8 cellular contexts compared by ENCODE assay signal in genomic region chr5:134224905-134225779, GRCh38. TPM values are rescaled to one million over a fixed set of nuclear protein-coding genes. Genes with fewer than 3 reads are reported as not detected.
DNase-seq lines count a peak whose midpoint lies in the region; ATAC-seq and TF ChIP-seq lines count a peak whose summit lies in the region.

No MANE protein-coding gene starts in this region.

- in situ Hi-C loops in IMR-90 (cut with MboI; ENCODE audit: low sequenced_read_pairs) = no loop called here

- peak overlapping the region; percentile 71 for H3K18ac ChIP-seq in IMR-90 (ENCODE audit: low read depth, low read length)

- peak overlapping the region; percentile 72 to 89 for H4K8ac ChIP-seq in IMR-90 (ENCODE audit: low read depth in 2 of 2, low read length in 2 of 2)

- H4K5ac ChIP-seq in IMR-90 (ENCODE audit: low read depth, low read length) = peak overlapping the region; percentile 66

- CTCF ChIA-PET in IMR-90 (lab: Yijun Ruan, JAX) = interaction anchor here (0.6 to 1.4 kb wide), 5 partner anchors 10 to 48 kb away, joined by 3 to 4 read pairs (median 3); no protein-coding TSS in a partner anchor

- H3K4me2 ChIP-seq in DOHH2 (ENCODE audit: low read length) = peak overlapping the region; percentile 83
- peak overlapping the region; percentile 70 for H3K4me2 ChIP-seq in IMR-90 (ENCODE audit: low read depth, low read length)

- H3K79me2 ChIP-seq in DOHH2 (ENCODE audit: control insufficient read depth, low read length) = peaks cover 69% of the 10 kb centered on the region

- H2AK9ac ChIP-seq in IMR-90 (replicated peaks; ENCODE audit: low read depth, low read length, poor library complexity) = peak overlapping the region; percentile 99

- peaks cover 45% of the 10 kb centered on the region for H3K4me1 Mint-ChIP-seq in T-helper 1 cell treated with Interleukin-12 subunit alpha and Interleukin-12 subunit beta and Interleukin-4 antibody, amounts not matched to agents 30 μg/mL and 1 μg/mL, for 36 hours (ENCODE audit: low read depth)

- ATAC-seq in GM21526 (IDR thresholded peaks at IDR 0.05; ENCODE audit: low FRiP score, unreplicated experiment) (peak; percentile 28), IMR-90 (ENCODE audit: low read depth) (peak; percentile 54), aorta (ENCODE audit: low FRiP score) (peak; percentile 67)

- no peaks in the 10 kb centered on the region for H3K9me3 ChIP-seq in DOHH2 (ENCODE audit: control insufficient read depth, insufficient read depth, low read length)
- no peaks in the 10 kb centered on the region for H3K9me3 ChIP-seq in IMR-90 (ENCODE audit: control insufficient read depth, insufficient read depth, low read length)
- no peaks in the 10 kb centered on the region for H3K9me3 ChIP-seq in aorta (ENCODE audit: control insufficient read depth, low read length)

- peak overlapping the region; percentile 99 for H2AFZ ChIP-seq in IMR-90 (replicated peaks; ENCODE audit: low read length, poor library complexity)

- H2BK120ac ChIP-seq in IMR-90 (ENCODE audit: low read depth, low read length) = peak overlapping the region; percentile 17

- peak overlapping the region; percentile 91 for H3K23ac ChIP-seq in IMR-90 (ENCODE audit: low read depth, low read length)

- peak overlapping the region; percentile 85 for H3K4me3 Mint-ChIP-seq in T-helper 1 cell treated with Interleukin-12 subunit alpha and Interleukin-12 subunit beta and Interleukin-4 antibody, amounts not matched to agents 30 μg/mL and 1 μg/mL, for 36 hours

- no peaks in the 10 kb centered on the region for H3K9me2 ChIP-seq in DOHH2 (replicated peaks; ENCODE audit: control insufficient read depth, low read length)

- dilution Hi-C loops in IMR-90 (cut with HindIII; ENCODE audit: low sequenced_read_pairs, unreplicated experiment) = no loop called here

- H3K4me3 ChIP-seq in DOHH2 (ENCODE audit: low read length) = peak overlapping the region; percentile 97
- H3K4me3 ChIP-seq in IMR-90 (ENCODE audit: insufficient read depth, low read depth, low read length) = peak overlapping the region; percentile 68
- peak overlapping the region; percentile 68 to 73 for H3K4me3 ChIP-seq in aorta (ENCODE audit: low read length in 2 of 2)

- H3K27ac ChIP-seq in DOHH2 (ENCODE audit: low read depth, low read length) (peak overlapping the region; percentile 83), IMR-90 (ENCODE audit: insufficient read depth, low read length) (peak overlapping the region; percentile 90), aorta (ENCODE audit: low read depth in 1 of 2, low read length in 2 of 2) (peak overlapping the region; percentile 88 to 95)

- peak overlapping the region; percentile 67 for H3K56ac ChIP-seq in IMR-90 (ENCODE audit: extremely low read depth, insufficient read depth, low read length)

- TF ChIP-seq RAD21 in IMR-90 (IDR thresholded peaks at IDR 0.05; ENCODE audit: low read length) = no peak

- DNase-seq in IMR-90 = peak; percentile 87
- peak in 45 of 58 donors; percentile 12 to 81 (median 53) for DNase-seq in anterior cingulate cortex (lab: John Stamatoyannopoulos, UW)
- DNase-seq in hepatic stellate cell (ENCODE audit: low spot score) = peak; percentile 60
- peak; percentile 49 for DNase-seq in renal cortical epithelial cell (ENCODE audit: low read depth)
- peak; percentile 68 to 90 for DNase-seq in aorta

- no peak overlapping the region for H2BK15ac ChIP-seq in IMR-90 (ENCODE audit: low read depth, low read length)

- H3K36me3 Mint-ChIP-seq in T-helper 1 cell treated with Interleukin-12 subunit alpha and Interleukin-12 subunit beta and Interleukin-4 antibody, amounts not matched to agents 30 μg/mL and 1 μg/mL, for 36 hours (ENCODE audit: low read depth) = peaks cover 19% of the 10 kb centered on the region

- TF ChIP-seq POLR2A in IMR-90 (IDR thresholded peaks at IDR 0.05; ENCODE audit: low read depth, low read length) = peak; percentile 78; the same call in 1 of the 2 replicates

- intact Hi-C loops in IMR-90 (cut with micrococcal nuclease) = loop anchor here (2.0 kb wide), 2 partner anchors 48 to 64 kb away; partner anchors contain the start of gene SKP1
- intact Hi-C loops in aorta (cut with DNase I) = no loop called here

- peak overlapping the region; percentile 95 for H3K27ac Mint-ChIP-seq in T-helper 1 cell treated with Interleukin-12 subunit alpha and Interleukin-12 subunit beta and Interleukin-4 antibody, amounts not matched to agents 30 μg/mL and 1 μg/mL, for 36 hours

- H3K27me3 ChIP-seq in DOHH2 (ENCODE audit: control insufficient read depth, low read length) (no peaks in the 10 kb centered on the region), IMR-90 (ENCODE audit: control insufficient read depth, insufficient read depth, low read length) (no peaks in the 10 kb centered on the region), aorta (ENCODE audit: control insufficient read depth in 1 of 2, insufficient read depth in 2 of 2, low read length in 1 of 2) (no peaks in the 10 kb centered on the region)

- no peak overlapping the region for H2BK20ac ChIP-seq in IMR-90 (ENCODE audit: low read depth, low read length)

- peaks cover 11 to 25% of the 10 kb centered on the region in 2 experiments; a peak in 3 of 4 replicates for H3K79me1 ChIP-seq in IMR-90 (ENCODE audit: low read depth in 1 of 2, low read length in 2 of 2)

- H4K91ac ChIP-seq in IMR-90 (ENCODE audit: insufficient read depth, low read depth, low read length) = peak overlapping the region; percentile 68

- H4K20me1 ChIP-seq in DOHH2 (ENCODE audit: control insufficient read depth, insufficient read depth, low read depth, low read length) (peaks cover 41% of the 10 kb centered on the region; the same call in 1 of the 2 replicates), IMR-90 (ENCODE audit: insufficient read depth, low read length) (peaks cover 57% of the 10 kb centered on the region)

- H3K9ac ChIP-seq in IMR-90 (ENCODE audit: low read depth, low read length) = peak overlapping the region; percentile 97

- H3K14ac ChIP-seq in IMR-90 (replicated peaks; ENCODE audit: low read depth, low read length) = peak overlapping the region; percentile 97

- H3K4ac ChIP-seq in IMR-90 (ENCODE audit: low read depth, low read length) = peak overlapping the region; percentile 83

- POLR2A ChIA-PET in IMR-90 (lab: Charles Lee; ENCODE audit: unreplicated experiment) = interaction anchor here (1.5 kb wide), 1 partner anchor 20 kb away, joined by 13 read pairs; no protein-coding TSS in a partner anchor

- TF ChIP-seq CTCF in DOHH2 (IDR thresholded peaks at IDR 0.05; ENCODE audit: low read depth, low read length, poor library complexity, severe bottlenecking) = no peak
- peak; percentile 28; the same call in 1 of the 2 replicates for TF ChIP-seq CTCF in IMR-90 (conservative IDR thresholded peaks at IDR 0.05; ENCODE audit: low read depth, low read length)

- H3K4me1 ChIP-seq in DOHH2 (ENCODE audit: control insufficient read depth, low read length) (peaks cover 50% of the 10 kb centered on the region), IMR-90 (ENCODE audit: control insufficient read depth, insufficient read depth, low read length) (peaks cover 6% of the 10 kb centered on the region), aorta (ENCODE audit: control insufficient read depth in 1 of 2, insufficient read depth in 2 of 2, low read length in 2 of 2) (peaks cover 0 to 9% of the 10 kb centered on the region in 2 donors)

- no peaks in the 10 kb centered on the region for H3F3A ChIP-seq in DOHH2 (ENCODE audit: control insufficient read depth, insufficient read depth)

- TSS peak; percentile 39 for BruUV-seq in IMR-90 (replicated peaks; lab: Mats Ljungman, UMichigan)

- H3K9me3 Mint-ChIP-seq in T-helper 1 cell treated with Interleukin-12 subunit alpha and Interleukin-12 subunit beta and Interleukin-4 antibody, amounts not matched to agents 30 μg/mL and 1 μg/mL, for 36 hours = no peaks in the 10 kb centered on the region

- WGBS in IMR-90 (ENCODE audit: extremely low coverage in 2 of 2, insufficient read length in 1 of 2), 2 experiments = 1% methylated on average over 30 of the region's 49 CpGs; no CpG with 5 or more reads in 1 of the 2 experiments
- 0% methylated on average over 44 to 49 of the region's 49 CpGs for WGBS in aorta, 2 donors

- peak overlapping the region; percentile 88 for H2AK5ac ChIP-seq in IMR-90 (ENCODE audit: low read depth, low read length)

- peak overlapping the region; percentile 81 for H2BK5ac ChIP-seq in IMR-90 (ENCODE audit: low read depth, low read length, poor library complexity, severe bottlenecking)

- H3K9me1 ChIP-seq in IMR-90 (ENCODE audit: insufficient read depth, low read length) = no peaks in the 10 kb centered on the region

- H3K36me3 ChIP-seq in DOHH2 (ENCODE audit: control insufficient read depth, low read length) (peaks cover 54% of the 10 kb centered on the region), IMR-90 (ENCODE audit: control insufficient read depth, insufficient read depth, low read length) (no peaks in the 10 kb centered on the region; the same call in 1 of the 2 replicates), aorta (ENCODE audit: control insufficient read depth in 1 of 2, insufficient read depth in 2 of 2, low read length in 1 of 2) (no peaks in the 10 kb centered on the region)

- no peaks in the 10 kb centered on the region for H3K27me3 Mint-ChIP-seq in T-helper 1 cell treated with Interleukin-12 subunit alpha and Interleukin-12 subunit beta and Interleukin-4 antibody, amounts not matched to agents 30 μg/mL and 1 μg/mL, for 36 hours (ENCODE audit: low read depth)

TF ChIP-seq in IMR-90, 13 proteins besides CTCF, POLR2A, EP300 and RAD21:
- TF ChIP-seq CHD1 (IDR thresholded peaks at IDR 0.05; ENCODE audit: low read depth, low read length) = peak; percentile 99
- peak; percentile 38; the same call in 1 of the 2 replicates for TF ChIP-seq MAFK (IDR thresholded peaks at IDR 0.05; ENCODE audit: low read depth, low read length)
- TF ChIP-seq FOS (IDR thresholded peaks at IDR 0.05; ENCODE audit: low read depth, low read length) = peak; percentile 52; the same call in 1 of the 2 replicates
- peak; percentile 26; the same call in 1 of the 2 replicates for TF ChIP-seq MAZ (IDR thresholded peaks at IDR 0.05; ENCODE audit: borderline replicate concordance, low read depth, low read length)
- no peak for TF ChIP-seq CEBPB (IDR thresholded peaks at IDR 0.05; ENCODE audit: low read depth, low read length)

RNA-seq across cellular contexts. Expression of gene PPP2CA, which starts 0.7 kb away (rescaled TPM):
- total RNA-seq in IMR-90 (2012; rRNA removed) = 70.6 and 191 TPM in 2 replicates
- polyA plus RNA-seq in IMR-90 (2012; rRNA removed) = 53.9 and 73.6 TPM in 2 replicates
- 132 and 188 TPM in 2 replicates for polyA plus RNA-seq in IMR-90 (2012; cell fraction: cytosol; rRNA removed)
- 79.4 and 83.1 TPM in 2 replicates for polyA plus RNA-seq in IMR-90 (2012; cell fraction: nucleus; rRNA removed; ENCODE audit: low replicate concordance)
- 91.2 and 183 TPM in 2 replicates for total RNA-seq in renal cortical epithelial cell
- total RNA-seq in aorta = 10 to 100 TPM; 72.4 to 96.6 TPM
- polyA plus RNA-seq in aorta = 10 to 100 TPM; 32.5 to 66.2 TPM

RNA-seq across cellular contexts. Expression of gene SKP1, which starts 48.4 kb away (rescaled TPM):
- total RNA-seq in IMR-90 (2012; rRNA removed) (206 and 360 TPM in 2 replicates), renal cortical epithelial cell (254 and 668 TPM in 2 replicates), aorta (100 to 1,000 TPM; 304 to 330 TPM)
- polyA plus RNA-seq in IMR-90 (2012; rRNA removed) (512 and 618 TPM in 2 replicates), aorta (1,000 to 10,000 TPM in 1 of 2 donors, 100 to 1,000 TPM in 1; 695 to 1,152 TPM)
- 90.2 and 168 TPM in 2 replicates for polyA plus RNA-seq in IMR-90 (2012; cell fraction: cytosol; rRNA removed)
- polyA plus RNA-seq in IMR-90 (2012; cell fraction: nucleus; rRNA removed; ENCODE audit: low replicate concordance) = 18.3 and 186 TPM in 2 replicates

Comparison
In these comparisons a context has a peak if more than half of its experiments do, and no peak if none do; other contexts are left out.
1. Peak in every context shown above with its lines: DNase-seq, ATAC-seq, H3K4me3 ChIP-seq and H3K27ac ChIP-seq.